ENCODE assay signal across 9 cellular contexts in the genomic region with DNA sequence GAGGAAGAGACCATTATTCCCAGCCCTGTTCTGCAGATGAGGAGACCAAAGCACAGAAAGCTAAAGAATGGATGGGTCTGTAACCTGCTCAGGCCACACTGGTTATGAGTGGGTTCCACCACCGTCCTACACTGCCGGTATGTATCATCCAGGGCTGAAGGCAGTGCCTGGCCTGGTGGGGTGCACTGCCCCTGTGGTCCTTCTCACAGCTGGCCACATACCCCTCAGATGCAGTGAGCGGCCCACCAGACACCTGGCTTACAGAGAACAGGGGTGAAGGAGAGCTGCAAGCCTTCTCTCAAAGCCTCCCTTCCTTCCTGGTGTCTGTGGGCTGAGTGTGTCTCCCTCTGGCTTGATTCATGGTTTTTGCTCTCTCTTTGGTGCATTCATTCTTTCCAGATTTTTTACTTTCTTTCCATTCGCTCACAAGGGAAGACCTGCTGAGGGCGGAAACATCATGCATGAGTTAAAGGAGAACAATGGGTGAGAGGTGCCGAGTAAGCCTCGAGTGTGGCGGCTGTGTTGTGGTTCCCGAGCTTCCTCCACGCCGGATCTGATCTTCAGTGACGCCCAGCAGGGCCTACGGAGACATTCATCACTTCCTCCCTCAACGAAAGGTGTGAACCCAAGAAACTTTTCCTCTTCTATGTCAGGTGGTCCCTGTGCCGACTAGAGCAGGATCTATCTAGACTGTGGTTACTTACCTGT.
DNase-seq lines count a peak whose midpoint lies in the region; ATAC-seq, FAIRE-seq and TF ChIP-seq lines count a peak whose summit lies in the region.
"Had no signal": no experiment of that assay in that cellular context is flagged by ENCODE, and none has a peak within 500 bp of the region (broad histone marks: within the 10 kb centered on the region; RNA-seq: fewer than 3 reads in every experiment).

No MANE protein-coding gene starts in this region.

- intact Hi-C loops in kidney (cut with DNase I) = no loop called here

- no peak overlapping the region for H3K27ac ChIP-seq in kidney (ENCODE audit: low read depth in 2 of 2, low read length in 2 of 2)

- ATAC-seq in HG02571 (IDR thresholded peaks at IDR 0.05; ENCODE audit: unreplicated experiment) (no peak), GM18511 (IDR thresholded peaks at IDR 0.05; ENCODE audit: unreplicated experiment) (no peak)

- H3K4me1 ChIP-seq in kidney (ENCODE audit: control insufficient read depth in 1 of 2, insufficient read depth in 1 of 2, low read depth in 1 of 2, low read length in 2 of 2) = no peaks in the 10 kb centered on the region

- DNase-seq in NK-92 (lab: John Stamatoyannopoulos, UW; ENCODE audit: unreplicated experiment) = peak; percentile 6
- DNase-seq in activated T-cell treated with anti-CD3 and anti-CD28 coated beads for 1 hour (ENCODE audit: low read depth) = peak; percentile 71
- peak; percentile 78 for DNase-seq in kidney
- DNase-seq in stimulated activated CD8-positive, alpha-beta memory T cell treated with anti-CD3 and anti-CD28 coated beads, Interleukin-15, amount 100 ng/mL, for 4 hours (ENCODE audit: low read depth in 2 of 2) = peak; percentile 78 to 87
- no peak for DNase-seq in NCI-H2171 (lab: John Stamatoyannopoulos, UW)
- DNase-seq in NCI-H748 (lab: John Stamatoyannopoulos, UW; ENCODE audit: unreplicated experiment) = no peak

- no peak overlapping the region for H3K4me3 ChIP-seq in kidney (ENCODE audit: low read length in 2 of 2)

- no peaks in the 10 kb centered on the region for H3K36me3 ChIP-seq in kidney (ENCODE audit: control insufficient read depth in 1 of 2, insufficient read depth in 2 of 2, low read length in 2 of 2)

- no peaks in the 10 kb centered on the region for H3K9me3 ChIP-seq in kidney (ENCODE audit: control insufficient read depth in 1 of 2, low read length in 2 of 2)

- FAIRE-seq in kidney (lab: Jason Lieb, UNC) = no peak
- FAIRE-seq: astrocyte had no signal

- H3K9ac ChIP-seq in kidney (ENCODE audit: low read length in 2 of 2) = no peak overlapping the region

- TF ChIP-seq CTCF in kidney (IDR thresholded peaks at IDR 0.05; ENCODE audit: borderline replicate concordance, extremely low read depth, insufficient read depth) = no peak

Comparison
In these comparisons a context has a peak if more than half of its experiments do, and no peak if none do; other contexts are left out.
1. DNase-seq: peak in NK-92 (single experiment), activated T-cell treated with anti-CD3 and anti-CD28 coated beads for 1 hour (single experiment), kidney (single experiment) and stimulated activated CD8-positive, alpha-beta memory T cell treated with anti-CD3 and anti-CD28 coated beads, Interleukin-15, amount 100 ng/mL, for 4 hours (2 of 2); none in NCI-H2171 (single experiment) and NCI-H748 (single experiment).